In genomic region chr1:11098931-11099309, GRCh38 we compare ENCODE assay signal across 8 cellular contexts. TPM values are rescaled to one million over a fixed set of nuclear protein-coding genes. Genes with fewer than 3 reads are reported as not detected.
DNase-seq lines count a peak whose midpoint lies in the region; ATAC-seq and TF ChIP-seq lines count a peak whose summit lies in the region.

No MANE protein-coding gene starts in this region.

- H3K27me3 ChIP-seq in PC-9 (ENCODE audit: insufficient read depth, low read depth), result no peaks in the 10 kb centered on the region
- no peaks in the 10 kb centered on the region for H3K27me3 ChIP-seq in esophagus (ENCODE audit: control insufficient read depth in 1 of 2, insufficient read depth in 2 of 2, low read length in 2 of 2)

- intact Hi-C loops in PC-9 (cut with micrococcal nuclease; ENCODE audit: unreplicated experiment), result no loop called here

- WGBS in esophagus, 2 donors, result 15 to 16% methylated on average over 5 of the region's 5 CpGs

- peak overlapping the region; percentile 95 for H3K9ac ChIP-seq in ES-I3 (ENCODE audit: low read depth, low read length)

- POLR2A ChIA-PET in PC-9 (lab: Charles Lee; ENCODE audit: unreplicated experiment), result interaction anchor here (0.5 to 0.7 kb wide), 3 partner anchors 9 to 545 kb away, joined by 3 to 12 read pairs (median 4); no protein-coding TSS in a partner anchor

- peak overlapping the region; percentile 99 for H2AFZ ChIP-seq in PC-9

- H3K9me3 Mint-ChIP-seq in progenitor cell of endocrine pancreas (ENCODE audit: low read depth), result no peaks in the 10 kb centered on the region

- no peak for ATAC-seq in HG03280 (IDR thresholded peaks at IDR 0.05; ENCODE audit: unreplicated experiment)

- no TSS peak for BruUV-seq in PC-9 (replicated peaks; lab: Mats Ljungman, UMichigan)

- no peaks in the 10 kb centered on the region for H3K4me1 ChIP-seq in ES-I3 (ENCODE audit: insufficient read depth, low read length)
- H3K4me1 ChIP-seq in PC-9 (replicated peaks; ENCODE audit: insufficient read depth), result peaks cover 5% of the 10 kb centered on the region; the same call in 1 of the 2 replicates
- H3K4me1 ChIP-seq in esophagus (ENCODE audit: control insufficient read depth in 2 of 2, insufficient read depth in 2 of 2, low read length in 1 of 2), result no peaks in the 10 kb centered on the region

- H3K4me3 Mint-ChIP-seq in progenitor cell of endocrine pancreas (ENCODE audit: low read depth), result peak overlapping the region; percentile 94

- peaks cover 3% of the 10 kb centered on the region for H3K4me1 Mint-ChIP-seq in progenitor cell of endocrine pancreas (ENCODE audit: low read depth)

- TF ChIP-seq CTCF in PC-9 (conservative IDR thresholded peaks at IDR 0.05) (no peak), progenitor cell of endocrine pancreas (IDR thresholded peaks at IDR 0.05; ENCODE audit: unreplicated experiment) (no peak), GM10266 (IDR thresholded peaks at IDR 0.05; ENCODE audit: control insufficient read depth, insufficient read depth, low read depth, missing control alignments) (no peak)

- no peaks in the 10 kb centered on the region for H3F3A ChIP-seq in PC-9 (ENCODE audit: insufficient read depth, low read depth)

- H3K27ac ChIP-seq in PC-9 (no peak overlapping the region), esophagus (ENCODE audit: low read depth in 2 of 2, low read length in 1 of 2) (peak overlapping the region; percentile 67 to 87)

- H3K79me2 ChIP-seq in PC-9 (ENCODE audit: low read depth), result peaks cover 19% of the 10 kb centered on the region

- no peaks in the 10 kb centered on the region for H3K9me2 ChIP-seq in PC-9 (ENCODE audit: insufficient read depth)

- no peaks in the 10 kb centered on the region for H4K20me1 ChIP-seq in PC-9 (ENCODE audit: insufficient read depth)

- peak overlapping the region; percentile 80 for H3K4me2 ChIP-seq in PC-9

- H3K27ac Mint-ChIP-seq in progenitor cell of endocrine pancreas, result peak overlapping the region; percentile 98

- H3K36me3 Mint-ChIP-seq in progenitor cell of endocrine pancreas (ENCODE audit: insufficient read depth), result peaks cover 3% of the 10 kb centered on the region

- H3K4me3 ChIP-seq in PC-9, result peak overlapping the region; percentile 86
- H3K4me3 ChIP-seq in esophagus (ENCODE audit: low read depth in 1 of 2, low read length in 2 of 2), result peak overlapping the region; percentile 95 to 100

- peaks cover 5% of the 10 kb centered on the region for H3K36me3 ChIP-seq in ES-I3 (ENCODE audit: insufficient read depth, low read length)
- no peaks in the 10 kb centered on the region for H3K36me3 ChIP-seq in PC-9 (ENCODE audit: low read depth)
- H3K36me3 ChIP-seq in esophagus (ENCODE audit: control insufficient read depth in 2 of 2, insufficient read depth in 2 of 2, low read length in 1 of 2), result peaks cover 0 to 7% of the 10 kb centered on the region in 2 donors

- DNase-seq in PC-9 (no peak), progenitor cell of endocrine pancreas (ENCODE audit: low spot score, unreplicated experiment) (no peak), GM10266 (ENCODE audit: extremely low spot score) (no peak), RKO (ENCODE audit: low spot score) (no peak), HUDEP-2 (lab: John Stamatoyannopoulos, UW; ENCODE audit: unreplicated experiment in 76 of 76) (no peak)

- CTCF ChIA-PET in PC-9 (lab: Charles Lee), result no interaction called here

- H3K27me3 Mint-ChIP-seq in progenitor cell of endocrine pancreas, result no peaks in the 10 kb centered on the region

- H3K9me3 ChIP-seq in ES-I3 (ENCODE audit: control insufficient read depth, insufficient read depth, low read length) (no peaks in the 10 kb centered on the region), PC-9 (ENCODE audit: insufficient read depth, low read depth) (no peaks in the 10 kb centered on the region), esophagus (ENCODE audit: control insufficient read depth in 2 of 2, insufficient read depth in 1 of 2, low read depth in 1 of 2, low read length in 1 of 2) (no peaks in the 10 kb centered on the region)

RNA-seq across cellular contexts. Expression of gene EXOSC10, which starts 0.7 kb away (rescaled TPM):
- total RNA-seq in PC-9 (2021) (55.8 and 57.7 TPM in 2 replicates), progenitor cell of endocrine pancreas (95.4 and 104 TPM in 2 replicates)
- 10 to 100 TPM; 30.7 to 35.1 TPM for polyA plus RNA-seq in esophagus

RNA-seq across cellular contexts. Expression of gene SRM, which starts 39.1 kb away (rescaled TPM):
- total RNA-seq in PC-9 (2021) (50.3 and 55.3 TPM in 2 replicates), progenitor cell of endocrine pancreas (62.6 and 64.6 TPM in 2 replicates)
- polyA plus RNA-seq in esophagus, result 10 to 100 TPM; 58.4 to 65.2 TPM

RNA-seq across cellular contexts. Expression of gene MASP2, which starts 51.9 kb away (rescaled TPM):
- not detected in 2 replicates for total RNA-seq in PC-9 (2021)
- polyA plus RNA-seq in esophagus, result under 1 TPM in 1 of 2 donors, not detected in 1; 0.02 TPM
- not detected in 2 replicates for total RNA-seq in progenitor cell of endocrine pancreas
